In genomic region chr11:31479073-31479472, GRCh38 we compare ENCODE assay signal across 29 cellular contexts.
"Had no signal": no experiment of that assay in that cellular context is flagged by ENCODE, and none has a peak within 500 bp of the region (broad histone marks: within the 10 kb centered on the region; RNA-seq: fewer than 3 reads in every experiment).

No MANE protein-coding gene starts in this region.

- H3K36me3 ChIP-seq: neutrophil, ovary, right lobe of liver, sigmoid colon, stomach, thoracic aorta, thyroid gland, tibial nerve, upper lobe of right lung, vagina had no signal

- H3K4me1 ChIP-seq: parathyroid adenoma, right lobe of liver, sigmoid colon, stomach, thyroid gland, tibial nerve, upper lobe of right lung, vagina had no signal

- H3K27me3 ChIP-seq: neutrophil, ovary, right lobe of liver, sigmoid colon, stomach, thyroid gland, tibial nerve, upper lobe of right lung, vagina had no signal

- H3K36me3 Mint-ChIP-seq: natural killer cell; stimulated activated effector memory CD8-positive, alpha-beta T cell treated with anti-CD3 and anti-CD28 coated beads, Interleukin-12 subunit alpha, Interleukin-12 subunit beta, amount 100 ng/mL, for 72 hours had no signal

- H2AFZ ChIP-seq: parathyroid adenoma had no signal

- H3K79me2 ChIP-seq: parathyroid adenoma had no signal

- H3K4me3 ChIP-seq: ovary, psoas muscle, right lobe of liver, sigmoid colon, stomach, thoracic aorta, thyroid gland, tibial nerve, upper lobe of right lung, vagina had no signal

- H3K4me3 Mint-ChIP-seq: naive thymus-derived CD4-positive, alpha-beta T cell; natural killer cell; nephron; stimulated activated effector memory CD8-positive, alpha-beta T cell treated with anti-CD3 and anti-CD28 coated beads, Interleukin-12 subunit alpha, Interleukin-12 subunit beta, amount 100 ng/mL, for 72 hours; stimulated activated naive B cell treated with anti-CD40 and anti-IgM and Interleukin-4, amounts not matched to agents 10 μg/mL and 1 μg/mL and 100 μg/mL, for 72 hours; stimulated activated naive CD8-positive, alpha-beta T cell treated with anti-CD3 and anti-CD28 coated beads, Interleukin-15, Interleukin-2, amounts not matched to agents 100 ng/mL and 50 ng/mL, for 24 hours had no signal

- ATAC-seq: naive thymus-derived CD4-positive, alpha-beta T cell; natural killer cell; psoas muscle; right cardiac atrium; right lobe of liver; stimulated activated effector memory CD8-positive, alpha-beta T cell treated with anti-CD3 and anti-CD28 coated beads, Interleukin-12 subunit alpha, Interleukin-12 subunit beta, amount 100 ng/mL, for 72 hours; stimulated activated naive B cell treated with anti-CD40 and anti-IgM and Interleukin-4, amounts not matched to agents 10 μg/mL and 1 μg/mL and 100 μg/mL, for 72 hours; upper lobe of right lung had no signal

- H3K27me3 Mint-ChIP-seq: naive thymus-derived CD4-positive, alpha-beta T cell; progenitor cell of endocrine pancreas; stimulated activated naive B cell treated with anti-CD40 and anti-IgM and Interleukin-4, amounts not matched to agents 10 μg/mL and 1 μg/mL and 100 μg/mL, for 72 hours; stimulated activated naive CD8-positive, alpha-beta T cell treated with anti-CD3 and anti-CD28 coated beads, Interleukin-15, Interleukin-2, amounts not matched to agents 100 ng/mL and 50 ng/mL, for 24 hours had no signal

- H3K27ac Mint-ChIP-seq: naive thymus-derived CD4-positive, alpha-beta T cell; natural killer cell; nephron; progenitor cell of endocrine pancreas; stimulated activated effector memory CD8-positive, alpha-beta T cell treated with anti-CD3 and anti-CD28 coated beads, Interleukin-12 subunit alpha, Interleukin-12 subunit beta, amount 100 ng/mL, for 72 hours; stimulated activated naive B cell treated with anti-CD40 and anti-IgM and Interleukin-4, amounts not matched to agents 10 μg/mL and 1 μg/mL and 100 μg/mL, for 72 hours; stimulated activated naive CD8-positive, alpha-beta T cell treated with anti-CD3 and anti-CD28 coated beads, Interleukin-15, Interleukin-2, amounts not matched to agents 100 ng/mL and 50 ng/mL, for 24 hours had no signal

- H3K9ac ChIP-seq: parathyroid adenoma had no signal

- H3K9me3 Mint-ChIP-seq: naive thymus-derived CD4-positive, alpha-beta T cell; natural killer cell; nephron; stimulated activated effector memory CD8-positive, alpha-beta T cell treated with anti-CD3 and anti-CD28 coated beads, Interleukin-12 subunit alpha, Interleukin-12 subunit beta, amount 100 ng/mL, for 72 hours; stimulated activated naive B cell treated with anti-CD40 and anti-IgM and Interleukin-4, amounts not matched to agents 10 μg/mL and 1 μg/mL and 100 μg/mL, for 72 hours; stimulated activated naive CD8-positive, alpha-beta T cell treated with anti-CD3 and anti-CD28 coated beads, Interleukin-15, Interleukin-2, amounts not matched to agents 100 ng/mL and 50 ng/mL, for 24 hours had no signal

- DNase-seq: naive thymus-derived CD4-positive, alpha-beta T cell; natural killer cell; occipital lobe; ovary; posterior cingulate gyrus; psoas muscle; right cardiac atrium; right lobe of liver; sigmoid colon; small intestine; stimulated activated CD4-positive, alpha-beta T cell treated with anti-CD3 and anti-CD28 coated beads, Interleukin-15, amount 100 ng/mL, for 24 hours; stimulated activated CD4-positive, alpha-beta T cell treated with anti-CD3 and anti-CD28 coated beads, Interleukin-2, amount 100 ng/mL, for 24 hours; stimulated activated CD4-positive, alpha-beta T cell treated with anti-CD3 and anti-CD28 coated beads, Interleukin-2, amount 100 ng/mL, for 48 hours; stimulated activated CD4-positive, alpha-beta T cell treated with anti-CD3 and anti-CD28 coated beads, Interleukin-4, amount 100 ng/mL, for 24 hours; stimulated activated naive B cell treated with anti-CD40 and anti-IgM and Interleukin-4, amounts not matched to agents 10 μg/mL and 1 μg/mL and 100 μg/mL, for 72 hours; stimulated activated naive CD4-positive, alpha-beta T cell treated with Interleukin-2 at 50 U/mL for 16 hours; stomach; thyroid gland; trophoblast cell; upper lobe of right lung had no signal

- H3K27ac ChIP-seq: neutrophil, ovary, parathyroid adenoma, psoas muscle, right lobe of liver, sigmoid colon, stomach, thoracic aorta, thyroid gland, tibial nerve, upper lobe of right lung, vagina had no signal

- H3K9me3 ChIP-seq: neutrophil, ovary, psoas muscle, right lobe of liver, sigmoid colon, stomach, thoracic aorta, thyroid gland, tibial nerve, upper lobe of right lung, vagina had no signal

- H3K4me1 Mint-ChIP-seq: nephron had no signal
